ENCODE assay signal across 23 cellular contexts in the genomic region with DNA sequence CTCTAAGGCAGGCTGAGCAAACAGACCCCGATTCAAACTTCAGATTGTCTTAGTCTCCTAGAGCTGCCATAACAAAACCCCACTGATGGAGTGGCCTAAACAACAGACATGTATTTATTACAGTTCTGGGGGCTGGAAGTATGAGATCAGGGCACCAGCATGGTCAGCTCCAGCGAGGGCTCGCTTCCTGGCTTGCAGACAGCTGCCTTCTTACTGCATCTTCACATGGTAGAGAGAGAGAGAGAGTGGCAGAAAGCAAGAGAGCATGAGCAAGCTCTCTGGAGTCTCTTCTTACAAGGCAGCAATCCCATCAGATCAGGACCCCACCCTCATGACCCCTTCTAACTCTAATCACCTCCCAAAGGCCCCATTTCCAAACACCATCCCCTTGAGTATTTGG. TPM values are rescaled to one million over a fixed set of nuclear protein-coding genes. Genes with fewer than 3 reads are reported as not detected.
"Had no signal": no experiment of that assay in that cellular context is flagged by ENCODE, and none has a peak within 500 bp of the region (broad histone marks: within the 10 kb centered on the region; RNA-seq: fewer than 3 reads in every experiment).

No MANE protein-coding gene starts in this region.

- H3K27me3 Mint-ChIP-seq: activated T-cell treated with anti-CD3 and anti-CD28 coated beads, Interleukin-2, amount 50 U/mL, for 24 hours had no signal

- H3K27ac Mint-ChIP-seq: activated CD4-positive, alpha-beta T cell treated with anti-CD3 and anti-CD28 coated beads, Interleukin-2, amount 10 ng/mL, durations not matched to agents 24 days and 14 days; activated T-cell treated with anti-CD3 and anti-CD28 coated beads, Interleukin-2, amount 50 U/mL, for 24 hours; activated T-helper 2 cell treated with anti-CD3 and anti-CD28 coated beads, Interferon-gamma antibody, Interleukin-2, Interleukin-4, amounts not matched to agents 10 μg/mL and 5 μg/mL and 100 μg/mL, durations not matched to agents 14 hours and 24 hours and 36 hours; T-helper 1 cell treated with Interleukin-12 subunit alpha and Interleukin-12 subunit beta and Interleukin-4 antibody, amounts not matched to agents 30 μg/mL and 1 μg/mL, for 36 hours; type B pancreatic cell had no signal

- H3K36me3 ChIP-seq: adrenal gland, breast epithelium, pancreas, stomach had no signal

- H3K27ac ChIP-seq: adrenal gland, breast epithelium, epithelial cell of prostate, foreskin keratinocyte, pancreas, stomach had no signal

- DNase-seq: activated CD4-positive, alpha-beta T cell treated with anti-CD3 and anti-CD28 coated beads, Interleukin-2, amount 10 ng/mL, durations not matched to agents 24 days and 14 days; activated CD8-positive, alpha-beta T cell treated with anti-CD3 and anti-CD28 coated beads, Interleukin-2, amount 10 ng/mL, durations not matched to agents 7 days and 5 days; activated naive CD4-positive, alpha-beta T cell treated with anti-CD3 and anti-CD28 coated beads, Interleukin-2, amount 50 U/mL, for 16 hours; adrenal gland; dermis blood vessel endothelial cell; foreskin keratinocyte; glutamatergic neuron; hippocampal formation; mammary epithelial cell; stimulated activated CD4-positive, alpha-beta T cell treated with anti-CD3 and anti-CD28 coated beads, Interleukin-4, amount 100 ng/mL, for 24 hours; stomach had no signal

- H3K4me1 ChIP-seq: adrenal gland, breast epithelium, foreskin keratinocyte, pancreas, stomach had no signal

- H3K9me3 ChIP-seq: adrenal gland, breast epithelium, pancreas, stomach had no signal

- H3K27me3 ChIP-seq: adrenal gland, breast epithelium, pancreas, stomach had no signal

- H3K4me3 ChIP-seq: adrenal gland, breast epithelium, pancreas, smooth muscle cell, stomach had no signal

- H3K4me3 Mint-ChIP-seq: activated T-cell treated with anti-CD3 and anti-CD28 coated beads, Interleukin-2, amount 50 U/mL, for 24 hours; type B pancreatic cell had no signal

- H3K36me3 Mint-ChIP-seq: stimulated activated effector memory CD8-positive, alpha-beta T cell treated with anti-CD3 and anti-CD28 coated beads, Interleukin-12 subunit alpha, Interleukin-12 subunit beta, amount 100 ng/mL, for 72 hours; type B pancreatic cell had no signal

- H3K9me3 Mint-ChIP-seq: activated CD4-positive, alpha-beta T cell treated with anti-CD3 and anti-CD28 coated beads, Interleukin-2, amount 10 ng/mL, durations not matched to agents 24 days and 14 days; activated T-cell treated with anti-CD3 and anti-CD28 coated beads, Interleukin-2, amount 50 U/mL, for 24 hours; activated T-helper 2 cell treated with anti-CD3 and anti-CD28 coated beads, Interferon-gamma antibody, Interleukin-2, Interleukin-4, amounts not matched to agents 10 μg/mL and 5 μg/mL and 100 μg/mL, durations not matched to agents 14 hours and 24 hours and 36 hours; stimulated activated effector memory CD8-positive, alpha-beta T cell treated with anti-CD3 and anti-CD28 coated beads, Interleukin-12 subunit alpha, Interleukin-12 subunit beta, amount 100 ng/mL, for 72 hours; T-helper 1 cell treated with Interleukin-12 subunit alpha and Interleukin-12 subunit beta and Interleukin-4 antibody, amounts not matched to agents 30 μg/mL and 1 μg/mL, for 36 hours; type B pancreatic cell had no signal

- ATAC-seq: activated CD8-positive, alpha-beta T cell treated with anti-CD3 and anti-CD28 coated beads, Interleukin-2, amount 10 ng/mL, durations not matched to agents 7 days and 5 days; foreskin keratinocyte; left lobe of liver; pancreas; sciatic nerve; stimulated activated effector memory CD8-positive, alpha-beta T cell treated with anti-CD3 and anti-CD28 coated beads, Interleukin-12 subunit alpha, Interleukin-12 subunit beta, amount 100 ng/mL, for 72 hours had no signal

RNA-seq across cellular contexts. Expression of a gene that starts 22.3 kb away (rescaled TPM):
- total RNA-seq: activated CD4-positive, alpha-beta T cell treated with anti-CD3 and anti-CD28 coated beads, Interleukin-2, amount 10 ng/mL, durations not matched to agents 24 days and 14 days; activated CD8-positive, alpha-beta T cell treated with anti-CD3 and anti-CD28 coated beads, Interleukin-2, amount 10 ng/mL, durations not matched to agents 7 days and 5 days; pulmonary artery endothelial cell had no signal
